1 cellular context compared by ENCODE assay signal in genomic region chr4:83074086-83074704, GRCh38.
A peak's percentile ranks its signal among the peaks of the same experiment; 100 is the strongest.
TF ChIP-seq lines count a peak whose summit lies in the region.

No MANE protein-coding gene starts in this region.

TF ChIP-seq in H1, 55 proteins besides CTCF, POLR2A, EP300 and RAD21:
- 0 out of 2 replicates have a peak, but pooled peaks have one; percentile 14 for TF ChIP-seq NRF1 (IDR thresholded peaks at IDR 0.05; ENCODE audit: low read depth, low read length)
- TF ChIP-seq SP1 (IDR thresholded peaks at IDR 0.05; ENCODE audit: low read depth, low read length): no peak
